Comparison of ENCODE assay signal across 8 cellular contexts in the genomic region with DNA sequence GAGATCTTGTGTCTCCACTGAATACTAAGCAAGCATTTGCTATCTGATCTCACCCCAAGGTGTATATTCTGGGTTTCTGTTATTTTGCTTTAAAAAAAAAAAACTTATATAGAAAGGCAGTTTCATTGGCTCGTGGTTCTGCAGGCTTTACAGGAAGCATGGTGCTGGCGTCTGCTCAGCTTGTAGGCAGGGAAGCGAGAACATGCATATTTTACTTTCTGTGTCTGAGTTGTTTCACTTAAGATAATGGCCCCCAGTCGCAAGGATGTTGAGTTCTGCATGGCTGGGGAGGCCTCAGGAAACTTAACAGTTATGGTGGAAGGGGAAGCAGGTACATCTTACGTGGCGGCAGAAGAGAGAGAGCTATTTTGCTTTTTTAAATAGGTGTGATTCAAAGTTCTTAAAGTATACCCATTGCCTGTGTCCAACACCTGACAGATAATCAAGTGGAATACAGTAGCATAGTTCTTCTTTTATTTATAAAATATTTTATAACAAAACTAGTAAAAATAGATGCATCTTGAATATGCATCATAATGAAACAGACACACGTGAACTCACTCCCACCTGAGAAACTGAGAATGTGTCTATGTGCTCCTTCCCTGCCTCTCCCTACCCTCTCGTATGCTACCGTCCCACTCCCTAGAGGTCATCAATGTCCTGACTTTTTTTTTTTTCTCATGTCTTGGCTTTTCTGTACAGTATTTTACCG. TPM values are rescaled to one million over a fixed set of nuclear protein-coding genes. Genes with fewer than 3 reads are reported as not detected.
DNase-seq lines count a peak whose midpoint lies in the region; ATAC-seq and TF ChIP-seq lines count a peak whose summit lies in the region.

No MANE protein-coding gene starts in this region.

- H3K79me1 ChIP-seq in mesenchymal stem cell (replicated peaks; ENCODE audit: low read length, poor library complexity, severe bottlenecking): peaks cover 7% of the 10 kb centered on the region

- no peak overlapping the region for H3K9ac ChIP-seq in GM23248
- H3K9ac ChIP-seq in mesenchymal stem cell (ENCODE audit: low read length): peak overlapping the region; percentile 83

- no peak overlapping the region for H3K14ac ChIP-seq in mesenchymal stem cell (ENCODE audit: low read length in 2 of 2)

- no TSS peak for BruUV-seq in Caco-2 (replicated peaks; lab: Mats Ljungman, UMichigan)

- no peak overlapping the region for H3K23ac ChIP-seq in mesenchymal stem cell (ENCODE audit: low read length in 2 of 2)

- no peak overlapping the region for H3K18ac ChIP-seq in mesenchymal stem cell (ENCODE audit: low read depth in 1 of 2, low read length in 2 of 2)

- in situ Hi-C loops in GM23248 (cut with MboI): loop anchor here (10.0 kb wide), 1 partner anchor 56 kb away; no protein-coding TSS in a partner anchor

- no peak overlapping the region for H2BK12ac ChIP-seq in mesenchymal stem cell (ENCODE audit: low read length in 2 of 2)

- no peak overlapping the region for H2BK15ac ChIP-seq in mesenchymal stem cell (ENCODE audit: low read depth, poor library complexity, severe bottlenecking)

- H3K27me3 ChIP-seq in Caco-2 (replicated peaks; ENCODE audit: control insufficient read depth, insufficient read depth, low read length) (no peaks in the 10 kb centered on the region), GM23248 (replicated peaks; ENCODE audit: insufficient read depth) (no peaks in the 10 kb centered on the region), mesenchymal stem cell (ENCODE audit: control insufficient read depth in 1 of 2, insufficient read depth in 1 of 2, low read length in 2 of 2) (no peaks in the 10 kb centered on the region), left lung (no peaks in the 10 kb centered on the region)

- H2AFZ ChIP-seq in GM23248 (peak overlapping the region; percentile 93), mesenchymal stem cell (ENCODE audit: low read depth, low read length) (no peak overlapping the region)

- peak overlapping the region; percentile 80 for H3K4me2 ChIP-seq in GM23248 (ENCODE audit: unreplicated experiment)
- no peak overlapping the region for H3K4me2 ChIP-seq in mesenchymal stem cell (ENCODE audit: low read length, poor library complexity, severe bottlenecking)

- peaks cover 14% of the 10 kb centered on the region for H3K79me2 ChIP-seq in GM23248 (ENCODE audit: insufficient read depth)

- no peaks in the 10 kb centered on the region for H3K9me2 ChIP-seq in GM23248 (ENCODE audit: insufficient read depth)

- H3K4ac ChIP-seq in mesenchymal stem cell (ENCODE audit: low read depth in 1 of 2, low read length in 2 of 2): no peak overlapping the region

- no peak for TF ChIP-seq CTCF in Caco-2 (IDR thresholded peaks at IDR 0.05; ENCODE audit: insufficient read depth in 1 of 2, low read depth in 1 of 2, low read length in 1 of 2, severe bottlenecking in 1 of 2, unreplicated experiment in 1 of 2)
- no peak for TF ChIP-seq CTCF in left lung (IDR thresholded peaks at IDR 0.05)

- H3K9me3 ChIP-seq in Caco-2: no peaks in the 10 kb centered on the region
- no peaks in the 10 kb centered on the region for H3K9me3 ChIP-seq in GM23248 (ENCODE audit: low read depth)
- H3K9me3 ChIP-seq in mesenchymal stem cell (ENCODE audit: control insufficient read depth, low read length): no peaks in the 10 kb centered on the region
- H3K9me3 ChIP-seq in left lung: no peaks in the 10 kb centered on the region

- H3K27ac ChIP-seq in GM23248 (no peak overlapping the region), mesenchymal stem cell (ENCODE audit: low read length, poor library complexity, severe bottlenecking) (no peak overlapping the region), left lung (no peak overlapping the region)

- H3K4me3 ChIP-seq in Caco-2 (ENCODE audit: low read depth, low read length) (no peak overlapping the region), GM23248 (no peak overlapping the region), mesenchymal stem cell (ENCODE audit: insufficient read depth in 1 of 2, low read depth in 1 of 2, low read length in 2 of 2) (peak overlapping the region in 1 of 2 experiments; percentile 99), left lung (peak overlapping the region in 1 of 2 donors; percentile 76)

- H3K4me3 Mint-ChIP-seq in Caco-2 (ENCODE audit: unreplicated experiment): peak overlapping the region; percentile 98
- peak overlapping the region; percentile 88 for H3K4me3 Mint-ChIP-seq in T-helper 2 cell treated with Interferon-gamma antibody and Interleukin-4, amounts not matched to agents 5 μg/mL and 100 μg/mL, for 36 hours

- no peak overlapping the region for H4K8ac ChIP-seq in mesenchymal stem cell (ENCODE audit: low read length)

- peak overlapping the region; percentile 81 for H3K27ac Mint-ChIP-seq in Caco-2 (ENCODE audit: unreplicated experiment)
- peak overlapping the region; percentile 96 for H3K27ac Mint-ChIP-seq in T-helper 2 cell treated with Interferon-gamma antibody and Interleukin-4, amounts not matched to agents 5 μg/mL and 100 μg/mL, for 36 hours

- H4K20me1 ChIP-seq in GM23248 (ENCODE audit: insufficient read depth): no peaks in the 10 kb centered on the region

- peaks cover 9% of the 10 kb centered on the region for H3K9me3 Mint-ChIP-seq in Caco-2 (ENCODE audit: unreplicated experiment)
- no peaks in the 10 kb centered on the region for H3K9me3 Mint-ChIP-seq in T-helper 2 cell treated with Interferon-gamma antibody and Interleukin-4, amounts not matched to agents 5 μg/mL and 100 μg/mL, for 36 hours

- no peak overlapping the region for H2BK5ac ChIP-seq in mesenchymal stem cell (ENCODE audit: low read depth, low read length, poor library complexity, severe bottlenecking)

- peaks cover 27% of the 10 kb centered on the region for H3K4me1 Mint-ChIP-seq in Caco-2 (ENCODE audit: low read depth, unreplicated experiment)
- peaks cover 24% of the 10 kb centered on the region for H3K4me1 Mint-ChIP-seq in T-helper 2 cell treated with Interferon-gamma antibody and Interleukin-4, amounts not matched to agents 5 μg/mL and 100 μg/mL, for 36 hours (ENCODE audit: low read depth)

- POLR2A ChIA-PET in Caco-2 (lab: Charles Lee): interaction anchor here (0.7 kb wide), 1 partner anchor 9 kb away, joined by 3 read pairs; no protein-coding TSS in a partner anchor

- H3K36me3 ChIP-seq in Caco-2 (ENCODE audit: control insufficient read depth, insufficient read depth, low read length) (no peaks in the 10 kb centered on the region), GM23248 (ENCODE audit: low read depth) (no peaks in the 10 kb centered on the region), mesenchymal stem cell (ENCODE audit: control insufficient read depth in 1 of 2, insufficient read depth in 2 of 2, low read depth in 1 of 2, low read length in 2 of 2) (no peaks in the 10 kb centered on the region), left lung (no peaks in the 10 kb centered on the region)

- H2BK120ac ChIP-seq in mesenchymal stem cell (ENCODE audit: low read depth, low read length): no peak overlapping the region

- peaks cover 19% of the 10 kb centered on the region for H3K36me3 Mint-ChIP-seq in Caco-2 (ENCODE audit: insufficient read depth, unreplicated experiment)
- no peaks in the 10 kb centered on the region for H3K36me3 Mint-ChIP-seq in T-helper 2 cell treated with Interferon-gamma antibody and Interleukin-4, amounts not matched to agents 5 μg/mL and 100 μg/mL, for 36 hours (ENCODE audit: low read depth)

- no peak for DNase-seq in Caco-2
- no peak for DNase-seq in GM23248
- DNase-seq in T-helper 2 cell treated with Interferon-gamma antibody and Interleukin-4, amounts not matched to agents 5 μg/mL and 100 μg/mL, for 36 hours (ENCODE audit: low spot score): no peak
- no peak for DNase-seq in mesenchymal stem cell
- DNase-seq in NCI-H187 treated with DMSO at 0.1 percent for 48 hours (lab: John Stamatoyannopoulos, UW): no peak
- DNase-seq in left lung: no peak
- DNase-seq in cerebellar cortex (ENCODE audit: low spot score): no peak

- WGBS in GM23248 (ENCODE audit: low coverage in 1 of 2, low lambda C conversion rate in 2 of 2, missing lambda C conversion rate in 2 of 2), 2 experiments: 84 to 87% methylated on average over 10 of the region's 10 CpGs
- 85% methylated on average over 8 of the region's 10 CpGs for WGBS in mesenchymal stem cell

- CTCF ChIA-PET in Caco-2 (lab: Charles Lee): interaction anchor here (0.6 kb wide), 1 partner anchor 40 kb away, joined by 3 read pairs; no protein-coding TSS in a partner anchor

- no peaks in the 10 kb centered on the region for H3F3A ChIP-seq in GM23248 (ENCODE audit: insufficient read depth)

- intact Hi-C loops in Caco-2 (cut with micrococcal nuclease; ENCODE audit: unreplicated experiment): loop anchor here (2.0 kb wide), 1 partner anchor 18 kb away; no protein-coding TSS in a partner anchor
- intact Hi-C loops in left lung (cut with DNase I): loop anchor here in 1 of 2 donors (10.0 kb wide), 1 partner anchor 46 kb away; no protein-coding TSS in a partner anchor

- peaks cover 21% of the 10 kb centered on the region for H3K4me1 ChIP-seq in Caco-2
- peaks cover 7% of the 10 kb centered on the region; the same call in 1 of the 2 replicates for H3K4me1 ChIP-seq in GM23248 (ENCODE audit: insufficient read depth)
- H3K4me1 ChIP-seq in mesenchymal stem cell (ENCODE audit: control insufficient read depth, insufficient read depth, low read depth, low read length): peaks cover 11% of the 10 kb centered on the region
- peaks cover 7 to 26% of the 10 kb centered on the region in 2 donors for H3K4me1 ChIP-seq in left lung

- no peak overlapping the region for H4K91ac ChIP-seq in mesenchymal stem cell (ENCODE audit: low read length)

- no peaks in the 10 kb centered on the region for H3K27me3 Mint-ChIP-seq in Caco-2 (ENCODE audit: insufficient read depth, unreplicated experiment)
- H3K27me3 Mint-ChIP-seq in T-helper 2 cell treated with Interferon-gamma antibody and Interleukin-4, amounts not matched to agents 5 μg/mL and 100 μg/mL, for 36 hours (ENCODE audit: low read depth): no peaks in the 10 kb centered on the region

- ATAC-seq in left lung (no peak), GM19467 (IDR thresholded peaks at IDR 0.05; ENCODE audit: unreplicated experiment) (no peak)

- no peak overlapping the region for H2AK5ac ChIP-seq in mesenchymal stem cell (ENCODE audit: low read length, severe bottlenecking)

RNA-seq across cellular contexts. Expression of gene ARHGAP17, which starts 15.4 kb away (rescaled TPM):
- total RNA-seq in Caco-2 (2022) (134 and 142 TPM in 2 replicates), left lung (10 to 100 TPM; 58.3 to 86.0 TPM)
- 11.6 and 47.7 TPM in 2 replicates for total RNA-seq in GM23248 (2014; rRNA removed; shearing (Covaris generic))
- 45.8 and 53.3 TPM in 2 replicates for polyA plus RNA-seq in GM23248 (2016; fragmentation: Nextera tagmentation; extraction: Ambion mirVana)
- 59.1 TPM for polyA plus RNA-seq in mesenchymal stem cell (2013, experiment 1 of 2)
- polyA plus RNA-seq in mesenchymal stem cell (2013, experiment 2 of 2): 55.8 TPM
